16 cellular contexts compared by ENCODE assay signal in genomic region chr14:95189400-95190162, GRCh38. TPM values are rescaled to one million over a fixed set of nuclear protein-coding genes. Genes with fewer than 3 reads are reported as not detected.
DNase-seq lines count a peak whose midpoint lies in the region; ATAC-seq and TF ChIP-seq lines count a peak whose summit lies in the region.
"Had no signal": no experiment of that assay in that cellular context is flagged by ENCODE, and none has a peak within 500 bp of the region (broad histone marks: within the 10 kb centered on the region; RNA-seq: fewer than 3 reads in every experiment).

No MANE protein-coding gene starts in this region.

- H2AK5ac ChIP-seq in IMR-90 (ENCODE audit: low read depth, low read length), result no peak overlapping the region

- peaks cover 6% of the 10 kb centered on the region for H3K9me3 Mint-ChIP-seq in activated T-helper 2 cell treated with anti-CD3 and anti-CD28 coated beads, Interferon-gamma antibody, Interleukin-2, Interleukin-4, amounts not matched to agents 10 μg/mL and 5 μg/mL and 100 μg/mL, durations not matched to agents 14 hours and 24 hours and 36 hours
- peaks cover 10% of the 10 kb centered on the region for H3K9me3 Mint-ChIP-seq in type B pancreatic cell

- no TSS peak for BruUV-seq in IMR-90 (replicated peaks; lab: Mats Ljungman, UMichigan)

- no peaks in the 10 kb centered on the region for H3K79me1 ChIP-seq in IMR-90 (ENCODE audit: low read depth in 1 of 2, low read length in 2 of 2)

- H3K36me3 ChIP-seq in IMR-90 (ENCODE audit: control insufficient read depth, insufficient read depth, low read length) (no peaks in the 10 kb centered on the region), neutrophil (no peaks in the 10 kb centered on the region)
- H3K36me3 ChIP-seq: thoracic aorta had no signal

- H3K4ac ChIP-seq in IMR-90 (ENCODE audit: low read depth, low read length), result no peak overlapping the region

- H3K23ac ChIP-seq in IMR-90 (ENCODE audit: low read depth, low read length), result no peak overlapping the region

- no peak overlapping the region for H3K56ac ChIP-seq in IMR-90 (ENCODE audit: extremely low read depth, insufficient read depth, low read length)

- POLR2A ChIA-PET in IMR-90 (lab: Charles Lee; ENCODE audit: unreplicated experiment), result no interaction called here

- no peak overlapping the region for H4K8ac ChIP-seq in IMR-90 (ENCODE audit: low read depth in 2 of 2, low read length in 2 of 2)

- no peak overlapping the region for H3K4me3 Mint-ChIP-seq in activated T-helper 2 cell treated with anti-CD3 and anti-CD28 coated beads, Interferon-gamma antibody, Interleukin-2, Interleukin-4, amounts not matched to agents 10 μg/mL and 5 μg/mL and 100 μg/mL, durations not matched to agents 14 hours and 24 hours and 36 hours (ENCODE audit: low read depth)
- H3K4me3 Mint-ChIP-seq in type B pancreatic cell, result no peak overlapping the region
- H3K4me3 Mint-ChIP-seq: B cell had no signal

- H3K4me1 ChIP-seq in IMR-90 (ENCODE audit: control insufficient read depth, insufficient read depth, low read length) (peaks cover 7% of the 10 kb centered on the region; the same call in 1 of the 2 replicates), neutrophil (ENCODE audit: control insufficient read depth in 1 of 2, insufficient read depth in 1 of 2, low read depth in 1 of 2, low read length in 1 of 2) (peaks cover 53 to 54% of the 10 kb centered on the region in 2 experiments)
- H3K4me1 ChIP-seq: foreskin keratinocyte had no signal

- H3K4me3 ChIP-seq in IMR-90 (ENCODE audit: insufficient read depth, low read depth, low read length), result no peak overlapping the region
- no peak overlapping the region for H3K4me3 ChIP-seq in coronary artery
- no peak overlapping the region for H3K4me3 ChIP-seq in neutrophil (ENCODE audit: low read depth in 1 of 2, low read length in 1 of 2)
- H3K4me3 ChIP-seq: thoracic aorta had no signal

- intact Hi-C loops in IMR-90 (cut with micrococcal nuclease), result loop anchor here (10.0 kb wide), 1 partner anchor 505 kb away; no protein-coding TSS in a partner anchor
- intact Hi-C loops in activated T-helper 2 cell treated with anti-CD3 and anti-CD28 coated beads, Interferon-gamma antibody, Interleukin-2, Interleukin-4, amounts not matched to agents 10 μg/mL and 5 μg/mL and 100 μg/mL, durations not matched to agents 14 hours and 24 hours and 36 hours (cut with micrococcal nuclease), result no loop called here

- no peak for TF ChIP-seq POLR2A in IMR-90 (IDR thresholded peaks at IDR 0.05; ENCODE audit: low read depth, low read length)

- DNase-seq in IMR-90 (no peak), NCI-H446 (lab: John Stamatoyannopoulos, UW) (peak; percentile 31 to 67), coronary artery (ENCODE audit: low spot score) (peak; percentile 2), type B pancreatic cell (ENCODE audit: extremely low spot score, unreplicated experiment) (no peak)
- DNase-seq in activated T-helper 2 cell treated with anti-CD3 and anti-CD28 coated beads, Interferon-gamma antibody, Interleukin-2, Interleukin-4, amounts not matched to agents 10 μg/mL and 5 μg/mL and 100 μg/mL, durations not matched to agents 14 hours and 24 hours and 36 hours (ENCODE audit: low spot score), result no peak
- DNase-seq: activated CD4-positive, alpha-beta T cell treated with anti-CD3 and anti-CD28 coated beads, Interleukin-2, amount 50 U/mL, for 1 hour; activated CD8-positive, alpha-beta memory T cell treated with anti-CD3 and anti-CD28 coated beads, Interleukin-2, amount 50 U/mL, for 48 hours; cortex of kidney; DMS153; foreskin keratinocyte; NK-92 treated with Interleukin-12 subunit alpha and Interleukin-12 subunit beta, amount 100 ng/mL, for 24 hours; retina had no signal

- dilution Hi-C loops in IMR-90 (cut with HindIII; ENCODE audit: low sequenced_read_pairs, unreplicated experiment), result no loop called here

- no peaks in the 10 kb centered on the region for H3K36me3 Mint-ChIP-seq in activated T-helper 2 cell treated with anti-CD3 and anti-CD28 coated beads, Interferon-gamma antibody, Interleukin-2, Interleukin-4, amounts not matched to agents 10 μg/mL and 5 μg/mL and 100 μg/mL, durations not matched to agents 14 hours and 24 hours and 36 hours (ENCODE audit: low read depth)
- peaks cover 10% of the 10 kb centered on the region for H3K36me3 Mint-ChIP-seq in type B pancreatic cell

- H3K9me1 ChIP-seq in IMR-90 (ENCODE audit: insufficient read depth, low read length), result no peaks in the 10 kb centered on the region

- H2AFZ ChIP-seq in IMR-90 (replicated peaks; ENCODE audit: low read length, poor library complexity), result no peak overlapping the region

- ATAC-seq in IMR-90 (ENCODE audit: low read depth) (peak; percentile 51; the same call in 1 of the 2 replicates), HG03442 (IDR thresholded peaks at IDR 0.05; ENCODE audit: unreplicated experiment) (no peak)
- ATAC-seq: foreskin keratinocyte had no signal

- peaks cover 19% of the 10 kb centered on the region for H3K27me3 Mint-ChIP-seq in activated T-helper 2 cell treated with anti-CD3 and anti-CD28 coated beads, Interferon-gamma antibody, Interleukin-2, Interleukin-4, amounts not matched to agents 10 μg/mL and 5 μg/mL and 100 μg/mL, durations not matched to agents 14 hours and 24 hours and 36 hours (ENCODE audit: low read depth)
- no peaks in the 10 kb centered on the region for H3K27me3 Mint-ChIP-seq in type B pancreatic cell

- CTCF ChIA-PET in IMR-90 (lab: Yijun Ruan, JAX), result no interaction called here

- H3K27me3 ChIP-seq in IMR-90 (ENCODE audit: control insufficient read depth, insufficient read depth, low read length) (no peaks in the 10 kb centered on the region; the same call in 1 of the 2 replicates), neutrophil (no peaks in the 10 kb centered on the region)
- H3K27me3 ChIP-seq: foreskin keratinocyte had no signal

- no peak overlapping the region for H4K91ac ChIP-seq in IMR-90 (ENCODE audit: insufficient read depth, low read depth, low read length)

- no peak overlapping the region for H2BK15ac ChIP-seq in IMR-90 (ENCODE audit: low read depth, low read length)

- no peak for TF ChIP-seq CTCF in IMR-90 (conservative IDR thresholded peaks at IDR 0.05; ENCODE audit: low read depth, low read length)
- TF ChIP-seq CTCF in coronary artery (IDR thresholded peaks at IDR 0.05), result no peak
- no peak for TF ChIP-seq CTCF in neutrophil (IDR thresholded peaks at IDR 0.05)
- TF ChIP-seq CTCF in type B pancreatic cell (conservative IDR thresholded peaks at IDR 0.05), result no peak

- H3K9ac ChIP-seq in IMR-90 (ENCODE audit: low read depth, low read length), result no peak overlapping the region

- H3K4me1 Mint-ChIP-seq in activated T-helper 2 cell treated with anti-CD3 and anti-CD28 coated beads, Interferon-gamma antibody, Interleukin-2, Interleukin-4, amounts not matched to agents 10 μg/mL and 5 μg/mL and 100 μg/mL, durations not matched to agents 14 hours and 24 hours and 36 hours (ENCODE audit: low read depth), result peaks cover 4% of the 10 kb centered on the region
- H3K4me1 Mint-ChIP-seq in type B pancreatic cell (ENCODE audit: unreplicated experiment), result no peaks in the 10 kb centered on the region

- in situ Hi-C loops in IMR-90 (cut with MboI; ENCODE audit: low sequenced_read_pairs), result no loop called here

- no peak for TF ChIP-seq RAD21 in IMR-90 (IDR thresholded peaks at IDR 0.05; ENCODE audit: low read length)

- 7% methylated on average over 4 of the region's 6 CpGs; no CpG with 5 or more reads in 1 of the 2 experiments for WGBS in IMR-90 (ENCODE audit: extremely low coverage in 2 of 2, insufficient read length in 1 of 2), 2 experiments

- no peak overlapping the region for H3K4me2 ChIP-seq in IMR-90 (ENCODE audit: low read depth, low read length)

- no peak overlapping the region for H4K5ac ChIP-seq in IMR-90 (ENCODE audit: low read depth, low read length)

- H2AK9ac ChIP-seq in IMR-90 (replicated peaks; ENCODE audit: low read depth, low read length, poor library complexity), result no peak overlapping the region

- no peak overlapping the region for H2BK20ac ChIP-seq in IMR-90 (ENCODE audit: low read depth, low read length)

- no peaks in the 10 kb centered on the region for H4K20me1 ChIP-seq in IMR-90 (ENCODE audit: insufficient read depth, low read length)

- H3K14ac ChIP-seq in IMR-90 (replicated peaks; ENCODE audit: low read depth, low read length), result no peak overlapping the region

- no peak overlapping the region for H3K27ac Mint-ChIP-seq in activated T-helper 2 cell treated with anti-CD3 and anti-CD28 coated beads, Interferon-gamma antibody, Interleukin-2, Interleukin-4, amounts not matched to agents 10 μg/mL and 5 μg/mL and 100 μg/mL, durations not matched to agents 14 hours and 24 hours and 36 hours
- H3K27ac Mint-ChIP-seq in type B pancreatic cell, result no peak overlapping the region
- H3K27ac Mint-ChIP-seq: B cell had no signal

- H2BK120ac ChIP-seq in IMR-90 (ENCODE audit: low read depth, low read length), result no peak overlapping the region

- H3K27ac ChIP-seq in IMR-90 (ENCODE audit: insufficient read depth, low read length), result no peak overlapping the region
- no peak overlapping the region for H3K27ac ChIP-seq in coronary artery
- peak overlapping the region; percentile 98 for H3K27ac ChIP-seq in neutrophil
- H3K27ac ChIP-seq: foreskin keratinocyte, thoracic aorta had no signal

- 0 out of 2 replicates have a peak, but pooled peaks cover 2% of the 10 kb centered on the region for H3K9me3 ChIP-seq in IMR-90 (ENCODE audit: control insufficient read depth, insufficient read depth, low read length)
- no peaks in the 10 kb centered on the region for H3K9me3 ChIP-seq in neutrophil
- H3K9me3 ChIP-seq: thoracic aorta had no signal

- no peak overlapping the region for H3K18ac ChIP-seq in IMR-90 (ENCODE audit: low read depth, low read length)

- no peak overlapping the region for H2BK5ac ChIP-seq in IMR-90 (ENCODE audit: low read depth, low read length, poor library complexity, severe bottlenecking)

TF ChIP-seq in IMR-90, 13 proteins besides CTCF, POLR2A, EP300 and RAD21 (continues in another document):
- no peak for TF ChIP-seq CHD1 (IDR thresholded peaks at IDR 0.05; ENCODE audit: low read depth, low read length)
- TF ChIP-seq NFE2L2 (IDR thresholded peaks at IDR 0.05; ENCODE audit: low read depth, low read length), result no peak

RNA-seq across cellular contexts. Expression of gene DICER1, which starts 32.3 kb away (rescaled TPM):
- total RNA-seq in IMR-90 (2012; rRNA removed) (41.7 and 49.5 TPM in 2 replicates), type B pancreatic cell (ENCODE audit: low replicate concordance) (100 and 107 TPM in 2 replicates)
- polyA plus RNA-seq in IMR-90 (2012; rRNA removed), result 8.3 and 9.7 TPM in 2 replicates
- 2.3 and 2.8 TPM in 2 replicates for polyA plus RNA-seq in IMR-90 (2012; cell fraction: cytosol; rRNA removed)
- 6.1 and 45.4 TPM in 2 replicates for polyA plus RNA-seq in IMR-90 (2012; cell fraction: nucleus; rRNA removed; ENCODE audit: low replicate concordance)
- 64.0 and 67.1 TPM in 2 replicates for total RNA-seq in activated T-helper 2 cell treated with anti-CD3 and anti-CD28 coated beads, Interferon-gamma antibody, Interleukin-2, Interleukin-4, amounts not matched to agents 10 μg/mL and 5 μg/mL and 100 μg/mL, durations not matched to agents 14 hours and 24 hours and 36 hours

Comparison
In these comparisons a context has a peak if more than half of its experiments do, and no peak if none do; other contexts are left out.
1. DNase-seq: peak in NCI-H446 (2 of 2) and coronary artery (single experiment); none in IMR-90 (single experiment), activated T-helper 2 cell treated with anti-CD3 and anti-CD28 coated beads, Interferon-gamma antibody, Interleukin-2, Interleukin-4, amounts not matched to agents 10 μg/mL and 5 μg/mL and 100 μg/mL, durations not matched to agents 14 hours and 24 hours and 36 hours (single experiment) and type B pancreatic cell (single experiment).